In the genomic region with DNA sequence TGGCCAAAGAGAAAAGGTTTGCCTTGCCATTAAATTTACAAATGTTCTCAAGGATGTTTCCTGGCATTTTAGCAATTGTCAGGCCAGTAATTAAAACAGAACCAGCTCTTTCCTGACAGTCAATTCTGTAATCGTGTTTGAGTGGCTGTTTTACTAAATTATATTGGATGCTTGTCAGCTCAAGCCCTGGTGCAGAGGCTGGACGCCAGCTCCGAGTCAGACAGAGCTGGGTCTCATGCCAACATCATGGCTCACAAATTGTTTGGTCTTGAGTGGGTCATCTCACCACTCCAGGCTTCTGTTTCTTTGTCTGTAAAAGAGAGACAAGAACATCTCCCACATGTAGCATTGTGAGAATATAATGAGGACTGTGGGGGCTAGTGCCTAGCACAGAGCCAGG, we compare ENCODE assay signal across 17 cellular contexts.
DNase-seq lines count a peak whose midpoint lies in the region; ATAC-seq, FAIRE-seq and TF ChIP-seq lines count a peak whose summit lies in the region.
"Had no signal": no experiment of that assay in that cellular context is flagged by ENCODE, and none has a peak within 500 bp of the region (broad histone marks: within the 10 kb centered on the region; RNA-seq: fewer than 3 reads in every experiment).

No MANE protein-coding gene starts in this region.

- no peak overlapping the region for H3K4me3 ChIP-seq in AG10803 (ENCODE audit: low read length)
- H3K4me3 ChIP-seq in astrocyte of the spinal cord (ENCODE audit: low read depth, low read length): no peak overlapping the region
- H3K4me3 ChIP-seq in kidney (ENCODE audit: low read length in 2 of 2): no peak overlapping the region
- no peak overlapping the region for H3K4me3 ChIP-seq in gastrocnemius medialis

- H3K27me3 ChIP-seq in gastrocnemius medialis: peaks cover 0 to 6% (median 0%) of the 10 kb centered on the region in 3 donors

- no peak for FAIRE-seq in kidney (lab: Jason Lieb, UNC)
- FAIRE-seq: endometrium had no signal

- H3K9ac ChIP-seq in kidney (ENCODE audit: low read length in 2 of 2): no peak overlapping the region

- DNase-seq in AG10803 (ENCODE audit: low read depth): peak; percentile 75
- peak; percentile 12 for DNase-seq in NCI-H1105 (lab: John Stamatoyannopoulos, UW)
- peak; percentile 37 for DNase-seq in astrocyte of the spinal cord (ENCODE audit: low read depth, low spot score)
- DNase-seq in kidney: peak; percentile 15
- no peak for DNase-seq in activated CD4-positive, alpha-beta T cell treated with anti-CD3 and anti-CD28 coated beads, Interleukin-2, amount 50 U/mL, for 48 hours
- no peak for DNase-seq in hepatic stellate cell (ENCODE audit: low spot score)
- DNase-seq in gastrocnemius medialis: no peak
- DNase-seq in activated CD4-positive, alpha-beta T cell treated with anti-CD3 and anti-CD28 coated beads for 4 hours: no peak
- DNase-seq: ACHN; activated CD4-positive, alpha-beta T cell treated with anti-CD3 and anti-CD28 coated beads, Interleukin-2, amount 50 U/mL, for 4 hours; activated naive CD8-positive, alpha-beta T cell treated with anti-CD3 and anti-CD28 coated beads for 36 hours; activated T-cell treated with anti-CD3 and anti-CD28 coated beads, Interleukin-2, amount 50 U/mL, for 1 hour; Caco-2; GDM1; HCEC 1CT; NCI-H526 had no signal

- TF ChIP-seq POLR2A in gastrocnemius medialis (IDR thresholded peaks at IDR 0.05): no peak

- no peaks in the 10 kb centered on the region for H3K4me1 ChIP-seq in kidney (ENCODE audit: control insufficient read depth in 1 of 2, insufficient read depth in 1 of 2, low read depth in 1 of 2, low read length in 2 of 2)
- H3K4me1 ChIP-seq in gastrocnemius medialis: no peaks in the 10 kb centered on the region
- H3K4me1 ChIP-seq: Caco-2 had no signal

- in situ Hi-C loops in astrocyte of the spinal cord (cut with HindIII; ENCODE audit: low sequenced_read_pairs) (no loop called here), gastrocnemius medialis (cut with MboI; ENCODE audit: low sequenced_read_pairs in 4 of 4) (no loop called here)

- H3K27ac ChIP-seq in kidney (ENCODE audit: low read depth in 2 of 2, low read length in 2 of 2) (no peak overlapping the region), gastrocnemius medialis (no peak overlapping the region)

- intact Hi-C loops in kidney (cut with DNase I) (no loop called here), gastrocnemius medialis (cut with DNase I; ENCODE audit: low total_unique reads) (no loop called here)

- H3K9me3 ChIP-seq in kidney (ENCODE audit: control insufficient read depth in 1 of 2, low read length in 2 of 2) (no peaks in the 10 kb centered on the region), gastrocnemius medialis (no peaks in the 10 kb centered on the region)
- H3K9me3 ChIP-seq: Caco-2 had no signal

- ATAC-seq in gastrocnemius medialis: no peak

- TF ChIP-seq CTCF in AG10803 (conservative IDR thresholded peaks at IDR 0.05; ENCODE audit: low read length): no peak
- TF ChIP-seq CTCF in astrocyte of the spinal cord (IDR thresholded peaks at IDR 0.05; ENCODE audit: low read depth, low read length): no peak
- TF ChIP-seq CTCF in kidney (IDR thresholded peaks at IDR 0.05; ENCODE audit: borderline replicate concordance, extremely low read depth, insufficient read depth): no peak
- TF ChIP-seq CTCF in gastrocnemius medialis (IDR thresholded peaks at IDR 0.05 in 4 of 5, conservative IDR thresholded peaks at IDR 0.05 in 1 of 5): no peak

- no peaks in the 10 kb centered on the region for H3K36me3 ChIP-seq in kidney (ENCODE audit: control insufficient read depth in 1 of 2, insufficient read depth in 2 of 2, low read length in 2 of 2)
- no peaks in the 10 kb centered on the region for H3K36me3 ChIP-seq in gastrocnemius medialis

Comparison
In these comparisons a context has a peak if more than half of its experiments do, and no peak if none do; other contexts are left out.
1. DNase-seq: peak in AG10803 (single experiment), NCI-H1105 (single experiment), astrocyte of the spinal cord (single experiment) and kidney (single experiment); none in activated CD4-positive, alpha-beta T cell treated with anti-CD3 and anti-CD28 coated beads, Interleukin-2, amount 50 U/mL, for 48 hours (0 of 2), hepatic stellate cell (single experiment), gastrocnemius medialis (0 of 2) and activated CD4-positive, alpha-beta T cell treated with anti-CD3 and anti-CD28 coated beads for 4 hours (0 of 2).